In genomic region chr6:96816182-96816888, GRCh38 we compare ENCODE assay signal across 1 cellular context.
TF ChIP-seq lines count a peak whose summit lies in the region.

No MANE protein-coding gene starts in this region.

TF ChIP-seq in SK-N-SH treated with all-trans-retinoic acid at 6 μM for 48 hours, 23 proteins besides CTCF, POLR2A, EP300 and RAD21 (continued from another document):
- TF ChIP-seq ZFP30 (CRISPR knock-in tag; IDR thresholded peaks at IDR 0.05) (no peak), ARNTL (CRISPR knock-in tag; IDR thresholded peaks at IDR 0.05; ENCODE audit: borderline replicate concordance, low read depth) (no peak), ZFP3 (CRISPR knock-in tag; IDR thresholded peaks at IDR 0.05) (no peak), PPARA (CRISPR knock-in tag; IDR thresholded peaks at IDR 0.05; ENCODE audit: borderline replicate concordance) (no peak), ZNF565 (CRISPR knock-in tag; conservative IDR thresholded peaks at IDR 0.05; ENCODE audit: low read depth) (no peak), RARB (CRISPR knock-in tag; IDR thresholded peaks at IDR 0.05) (no peak), CSDC2 (CRISPR knock-in tag; IDR thresholded peaks at IDR 0.05) (no peak), OSR1 (CRISPR knock-in tag; IDR thresholded peaks at IDR 0.05) (no peak), BACH2 (CRISPR knock-in tag; IDR thresholded peaks at IDR 0.05; ENCODE audit: borderline replicate concordance) (no peak), TOX (CRISPR knock-in tag; IDR thresholded peaks at IDR 0.05; ENCODE audit: borderline replicate concordance) (no peak), ISL1 (CRISPR knock-in tag; IDR thresholded peaks at IDR 0.05) (no peak), TCF4 (CRISPR knock-in tag; IDR thresholded peaks at IDR 0.05; ENCODE audit: borderline replicate concordance) (no peak)
- TF ChIP-seq, protein P1, sequence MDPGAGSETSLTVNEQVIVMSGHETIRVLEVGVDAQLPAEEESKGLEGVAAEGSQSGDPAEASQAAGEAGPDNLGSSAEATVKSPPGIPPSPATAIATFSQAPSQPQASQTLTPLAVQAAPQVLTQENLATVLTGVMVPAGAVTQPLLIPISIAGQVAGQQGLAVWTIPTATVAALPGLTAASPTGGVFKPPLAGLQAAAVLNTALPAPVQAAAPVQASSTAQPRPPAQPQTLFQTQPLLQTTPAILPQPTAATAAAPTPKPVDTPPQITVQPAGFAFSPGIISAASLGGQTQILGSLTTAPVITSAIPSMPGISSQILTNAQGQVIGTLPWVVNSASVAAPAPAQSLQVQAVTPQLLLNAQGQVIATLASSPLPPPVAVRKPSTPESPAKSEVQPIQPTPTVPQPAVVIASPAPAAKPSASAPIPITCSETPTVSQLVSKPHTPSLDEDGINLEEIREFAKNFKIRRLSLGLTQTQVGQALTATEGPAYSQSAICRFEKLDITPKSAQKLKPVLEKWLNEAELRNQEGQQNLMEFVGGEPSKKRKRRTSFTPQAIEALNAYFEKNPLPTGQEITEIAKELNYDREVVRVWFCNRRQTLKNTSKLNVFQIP (CRISPR knock-in tag; IDR thresholded peaks at IDR 0.05; ENCODE audit: borderline replicate concordance, low read depth): no peak
